1 cellular context compared by ENCODE assay signal in the genomic region with DNA sequence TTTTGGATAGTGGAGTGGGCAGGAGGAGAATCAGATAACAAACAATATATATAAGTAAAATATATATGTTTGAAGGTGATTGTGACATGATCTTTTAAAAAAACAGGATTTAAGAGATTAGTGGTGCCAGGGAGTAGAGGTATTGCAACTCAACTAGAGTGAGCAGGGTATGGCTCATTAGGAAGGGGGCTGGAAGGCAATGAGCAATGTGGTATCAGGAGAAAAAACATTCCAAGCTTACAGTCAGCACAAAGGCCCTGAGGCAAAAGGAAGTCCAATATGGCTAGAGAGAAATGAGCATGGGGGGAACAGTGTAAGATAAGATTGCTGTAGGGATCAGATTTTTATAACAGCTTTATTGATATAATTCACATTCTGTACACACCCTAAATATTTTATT.
TF ChIP-seq lines count a peak whose summit lies in the region.

No MANE protein-coding gene starts in this region.

TF ChIP-seq in HEK293, 187 proteins besides CTCF, POLR2A, EP300 and RAD21:
- TF ChIP-seq INSM2 (tag by site-specific recombination; IDR thresholded peaks at IDR 0.05) = no peak
- no peak for TF ChIP-seq ZNF280D (tag by site-specific recombination; IDR thresholded peaks at IDR 0.05)
- peak; percentile 32; the same call in 1 of the 2 replicates for TF ChIP-seq ZNF623 (tag by site-specific recombination; IDR thresholded peaks at IDR 0.05)
- TF ChIP-seq ZNF394 (tag by site-specific recombination; IDR thresholded peaks at IDR 0.05; ENCODE audit: borderline replicate concordance) = no peak
- TF ChIP-seq ZNF416 (tag by site-specific recombination; IDR thresholded peaks at IDR 0.05) = no peak
- TF ChIP-seq FEZF1 (tag by site-specific recombination; IDR thresholded peaks at IDR 0.05) = no peak
